13 cellular contexts compared by ENCODE assay signal in the genomic region with DNA sequence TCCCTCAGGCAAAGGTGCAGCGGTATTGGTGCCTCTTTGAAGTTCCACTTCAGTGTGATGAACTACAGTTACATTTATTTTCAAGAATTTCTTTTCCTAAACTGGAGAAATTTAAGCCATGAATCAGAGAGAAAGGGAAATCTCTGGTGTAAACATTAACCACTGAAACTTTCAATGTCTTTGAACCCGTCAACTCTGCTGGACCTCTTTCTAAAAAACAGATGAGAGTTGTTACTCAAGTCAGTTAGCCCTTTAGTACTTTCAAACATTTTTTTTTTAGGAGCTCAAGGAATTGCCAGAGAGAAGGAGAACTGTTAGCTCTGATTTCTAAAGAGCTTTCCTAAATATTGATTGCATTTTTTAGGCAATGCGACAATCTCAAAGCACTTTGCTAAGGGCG. TPM values are rescaled to one million over a fixed set of nuclear protein-coding genes. Genes with fewer than 3 reads are reported as not detected.
"Had no signal": no experiment of that assay in that cellular context is flagged by ENCODE, and none has a peak within 500 bp of the region (broad histone marks: within the 10 kb centered on the region; RNA-seq: fewer than 3 reads in every experiment).

No MANE protein-coding gene starts in this region.

RNA-seq across cellular contexts. Expression of a gene that starts 8.6 kb away (rescaled TPM):
- total RNA-seq: subcutaneous adipose tissue, temporal lobe, tibial nerve, transverse colon, upper lobe of left lung, upper lobe of right lung, ureter, urinary bladder, uterus, vagina had no signal

RNA-seq across cellular contexts. Expression of a gene that starts 11.9 kb away (rescaled TPM):
- total RNA-seq: subcutaneous adipose tissue, suprapubic skin, temporal lobe, thoracic aorta, thyroid gland, tibial nerve, transverse colon, upper lobe of left lung, upper lobe of right lung, ureter, urinary bladder, uterus, vagina had no signal
